Comparison of ENCODE assay signal across 8 cellular contexts in the genomic region with DNA sequence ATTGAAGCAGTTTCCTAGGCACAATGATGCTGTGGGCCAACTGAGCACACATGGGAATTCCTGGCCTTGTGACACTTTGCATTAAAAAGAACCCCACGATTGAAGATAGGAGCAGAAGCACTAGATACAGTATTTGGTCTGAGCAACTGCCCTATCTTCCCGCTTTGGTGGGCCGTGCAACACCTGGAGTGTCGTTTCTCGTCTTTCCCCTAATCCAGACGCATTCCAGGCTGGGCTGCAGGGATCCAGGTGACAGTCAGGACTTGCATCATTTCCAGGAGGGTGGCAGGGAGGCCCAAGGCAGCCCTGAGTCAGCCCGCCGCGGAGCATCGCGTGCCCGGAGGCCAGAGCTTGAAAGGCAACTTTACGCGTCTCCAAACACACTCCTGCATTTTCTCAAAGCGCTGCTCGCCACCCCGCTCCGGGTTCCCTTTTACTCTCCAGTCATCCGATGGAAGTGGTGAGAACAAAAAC. TPM values are rescaled to one million over a fixed set of nuclear protein-coding genes. Genes with fewer than 3 reads are reported as not detected.
A peak's percentile ranks its signal among the peaks of the same experiment; 100 is the strongest.
DNase-seq lines count a peak whose midpoint lies in the region; ATAC-seq, FAIRE-seq and TF ChIP-seq lines count a peak whose summit lies in the region.

No MANE protein-coding gene starts in this region.

- H3K27ac ChIP-seq in K562 (ENCODE audit: extremely low read depth, low read depth, low read length) (peak overlapping the region; percentile 52), HepG2 (ENCODE audit: extremely low read length, insufficient read depth, low read length) (peak overlapping the region; percentile 90)

- H3K4me2 ChIP-seq in K562 (ENCODE audit: insufficient read depth, low read length) (peak overlapping the region; percentile 81), HepG2 (ENCODE audit: low read depth, low read length) (peak overlapping the region; percentile 95)

- no peak for ATAC-seq in K562
- ATAC-seq in HepG2: peak; percentile 24

- POLR2A ChIA-PET in K562 (lab: Yijun Ruan, JAX): interaction anchor here (1.3 to 1.9 kb wide), 4 partner anchors 8 to 369 kb away, joined by 3 to 8 read pairs (median 5); partner anchors contain the start of gene RPL26L1
- POLR2A ChIA-PET in HepG2 (lab: Yijun Ruan, JAX): interaction anchor here (0.8 to 7.2 kb wide), 17 partner anchors 11 to 669 kb away, joined by 3 to 513 read pairs (median 5); partner anchors contain the start of genes ATP6V0E1, CPEB4 and DUSP1

- WGBS in K562 (ENCODE audit: insufficient coverage, low coverage, missing lambda C conversion rate): 81% methylated on average over 16 of the region's 19 CpGs
- WGBS in HepG2 (ENCODE audit: low lambda C conversion rate): 0% methylated on average over 11 of the region's 19 CpGs

- TSS peak; percentile 89 for BruUV-seq in K562 (replicated peaks; lab: Mats Ljungman, UMichigan)
- BruUV-seq in HepG2 (replicated peaks; lab: Mats Ljungman, UMichigan): TSS peak; percentile 91

- H3K27me3 ChIP-seq in K562 (ENCODE audit: control insufficient read depth in 2 of 2, insufficient read depth in 2 of 2, low read length in 2 of 2): no peaks in the 10 kb centered on the region
- no peaks in the 10 kb centered on the region; a peak in 1 of 5 replicates for H3K27me3 ChIP-seq in HepG2 (ENCODE audit: control insufficient read depth in 1 of 2, insufficient read depth in 2 of 2, low read length in 2 of 2)

- no peak for TF ChIP-seq CTCF in K562 (IDR thresholded peaks at IDR 0.05 in 2 of 3, conservative IDR thresholded peaks at IDR 0.05 in 1 of 3; ENCODE audit: insufficient read depth in 2 of 3, low read depth in 1 of 3, low read length in 3 of 3)
- no peak for TF ChIP-seq CTCF in HepG2 (CRISPR knock-in tag; IDR thresholded peaks at IDR 0.05)

- TF ChIP-seq EP300 in K562 (IDR thresholded peaks at IDR 0.05; ENCODE audit: low read length): no peak
- no peak for TF ChIP-seq EP300 in HepG2 (IDR thresholded peaks at IDR 0.05; ENCODE audit: low read depth in 2 of 2, low read length in 2 of 2)
- TF ChIP-seq EP300 in HepG2 (CRISPR knock-in tag; IDR thresholded peaks at IDR 0.05; ENCODE audit: borderline replicate concordance): no peak

- in situ Hi-C loops in K562 (cut with MboI): no loop called here
- in situ Hi-C loops in HepG2 (cut with HindIII; ENCODE audit: extremely low pct_ligation_motif_present, low pct_unique_long_range_greater_than_20kb): no loop called here

- TF ChIP-seq RAD21 in K562 (CRISPR knock-in tag; conservative IDR thresholded peaks at IDR 0.05 in 1 of 2, IDR thresholded peaks at IDR 0.05 in 1 of 2): no peak
- no peak for TF ChIP-seq RAD21 in HepG2 (CRISPR knock-in tag; IDR thresholded peaks at IDR 0.05)

- H3K9me1 ChIP-seq in K562 (ENCODE audit: control insufficient read depth, insufficient read depth, low read length): no peaks in the 10 kb centered on the region

- peaks cover 15% of the 10 kb centered on the region for H3K36me3 ChIP-seq in K562 (ENCODE audit: control insufficient read depth, insufficient read depth, low read length)
- peaks cover 11 to 20% of the 10 kb centered on the region in 2 experiments for H3K36me3 ChIP-seq in HepG2 (replicated peaks in 1 of 2; ENCODE audit: control insufficient read depth in 1 of 2, insufficient read depth in 2 of 2, low read length in 2 of 2)

- peaks cover 29% of the 10 kb centered on the region for H3K79me2 ChIP-seq in K562 (ENCODE audit: control insufficient read depth, insufficient read depth, low read length)
- H3K79me2 ChIP-seq in HepG2 (ENCODE audit: insufficient read depth, low read length): peaks cover 43% of the 10 kb centered on the region

- peak overlapping the region; percentile 53; the same call in 1 of the 2 replicates for H3K4me3 ChIP-seq in K562
- peak overlapping the region; percentile 87 to 97 (median 88) for H3K4me3 ChIP-seq in HepG2 (replicated peaks in 1 of 3; ENCODE audit: insufficient read depth in 1 of 3, low read depth in 2 of 3, low read length in 3 of 3)

- CTCF ChIA-PET in K562 (lab: Yijun Ruan, JAX; ENCODE audit: low intra/inter-chr PET ratio) (interaction anchor here (1.0 to 1.3 kb wide), 2 partner anchors 31 to 35 kb away, joined by 3 read pairs; no protein-coding TSS in a partner anchor), HepG2 (lab: Yijun Ruan, JAX; ENCODE audit: low intra/inter-chr PET ratio, low total read pairs) (no interaction called here)

- H3K9me3 ChIP-seq in K562 (replicated peaks; ENCODE audit: control insufficient read depth, insufficient read depth, low read depth, low read length) (no peaks in the 10 kb centered on the region), HepG2 (ENCODE audit: low read length) (no peaks in the 10 kb centered on the region)

- H3K9ac ChIP-seq in K562 (ENCODE audit: insufficient read depth in 1 of 2, low read depth in 2 of 2, low read length in 2 of 2): peak overlapping the region; percentile 60 to 88; a peak in 3 of 4 replicates
- peak overlapping the region; percentile 82 for H3K9ac ChIP-seq in HepG2 (ENCODE audit: insufficient read depth, low read depth, low read length)

- H2AFZ ChIP-seq in K562 (ENCODE audit: low read depth, low read length): peak overlapping the region; percentile 94
- H2AFZ ChIP-seq in HepG2 (ENCODE audit: low read length): no peak overlapping the region

- intact Hi-C loops in K562 (cut with micrococcal nuclease) (loop anchor here (10.0 kb wide), 2 partner anchors 554 to 556 kb away; partner anchors contain the start of genes CPEB4 and DUSP1), HepG2 (cut with micrococcal nuclease; ENCODE audit: unreplicated experiment) (no loop called here)

- no peak for FAIRE-seq in K562 (lab: Jason Lieb, UNC)
- FAIRE-seq in HepG2 (lab: Jason Lieb, UNC): no peak

- TF ChIP-seq POLR2A in K562 (conservative IDR thresholded peaks at IDR 0.05) (no peak), HepG2 (IDR thresholded peaks at IDR 0.05; ENCODE audit: insufficient read depth in 1 of 2, low read depth in 2 of 2, low read length in 2 of 2) (no peak)

- H4K20me1 ChIP-seq in K562 (replicated peaks; ENCODE audit: control insufficient read depth, insufficient read depth, low read length): no peaks in the 10 kb centered on the region
- H4K20me1 ChIP-seq in HepG2 (ENCODE audit: insufficient read depth, low read length): peaks cover 37% of the 10 kb centered on the region

- DNase-seq in NCI-H1417 (lab: John Stamatoyannopoulos, UW) (peak; percentile 21 to 63 (median 58)), NCI-H1417 treated with DMSO at 0.1 percent for 48 hours (lab: John Stamatoyannopoulos, UW) (no peak), NCI-H226 (peak; percentile 25), K562 (ENCODE audit: extremely low read depth in 1 of 4, low spot score in 3 of 4) (no peak), HepG2 (ENCODE audit: low spot score) (peak; percentile 64), CD1c-positive myeloid dendritic cell (ENCODE audit: extremely low spot score) (no peak), NCI-H1048 (lab: John Stamatoyannopoulos, UW) (no peak)
- DNase-seq in stimulated activated naive CD4-positive, alpha-beta T cell (lab: John Stamatoyannopoulos, UW): no peak

- H3K4me1 ChIP-seq in K562 (replicated peaks in 1 of 2; ENCODE audit: control insufficient read depth in 2 of 2, insufficient read depth in 2 of 2, low read length in 2 of 2) (peaks cover 33 to 44% of the 10 kb centered on the region in 2 experiments), HepG2 (ENCODE audit: insufficient read depth, low read length) (peaks cover 48% of the 10 kb centered on the region)

RNA-seq across cellular contexts. Expression of gene STC2, which starts 0.7 kb away (rescaled TPM):
- total RNA-seq in K562 (2011; cell fraction: chromatin; rRNA removed; ENCODE audit: low replicate concordance): 18.5 and 24.8 TPM in 2 replicates
- total RNA-seq in K562 (2011; cell fraction: nucleolus; rRNA removed): 30.9 and 40.0 TPM in 2 replicates
- 23.3 and 29.5 TPM in 2 replicates for total RNA-seq in K562 (2011; cell fraction: nucleoplasm; rRNA removed)
- total RNA-seq in K562 (2014; rRNA removed) (23.8 and 30.1 TPM in 2 replicates), K562 (2014; rRNA removed; fragmentation: Illumina TruSeq; extraction: Trizol) (6.5 and 7.4 TPM in 2 replicates), K562 (2015; rRNA removed; fragmentation: Illumina TruSeq; extraction: Trizol) (7.2 and 8.9 TPM in 2 replicates), K562 (2021) (19.2 and 21.8 TPM in 2 replicates), HepG2 (2016; rRNA removed; fragmentation: Illumina TruSeq; extraction: Trizol) (10.7 and 27.1 TPM in 2 replicates)
- polyA plus RNA-seq in K562 (2011; rRNA removed) (4.3 and 4.7 TPM in 2 replicates), K562 (2014; fragmentation: Illumina TruSeq; extraction: Trizol) (11.4 and 16.1 TPM in 2 replicates), K562 (2014; fragmentation: Nextera tagmentation; extraction: Ambion mirVana) (under 1 TPM; 0.62 to 0.63 TPM), K562 (2014; rRNA removed) (25.6 and 31.7 TPM in 2 replicates), HepG2 (2011; rRNA removed) (69.2 and 94.0 TPM in 2 replicates)
- polyA plus RNA-seq in K562 (2011; cell fraction: cytosol; rRNA removed): 1.9 and 4.0 TPM in 2 replicates
- 8.8 and 11.6 TPM in 2 replicates for polyA plus RNA-seq in K562 (2011; cell fraction: nucleus; rRNA removed)
- 8.1 and 31.8 TPM in 2 replicates for polyA plus RNA-seq in K562 (2012)
- 4.0 and 5.4 TPM in 2 replicates for polyA minus RNA-seq in K562 (2011; rRNA and poly(A)+ RNA removed)
- polyA minus RNA-seq in K562 (2011; cell fraction: cytosol; rRNA and poly(A)+ RNA removed): 3.7 and 4.5 TPM in 2 replicates
- 16.7 and 17.5 TPM in 2 replicates for polyA minus RNA-seq in K562 (2011; cell fraction: nucleus; rRNA and poly(A)+ RNA removed)
- total RNA-seq in HepG2 (2016; cell fraction: cytosol; rRNA removed; fragmentation: Illumina TruSeq; extraction: Trizol; ENCODE audit: low read depth): 2.6 and 3.3 TPM in 2 replicates
- total RNA-seq in HepG2 (2016; cell fraction: insoluble cytoplasmic fraction; rRNA removed; fragmentation: Illumina TruSeq; extraction: Trizol): 7.9 and 28.0 TPM in 2 replicates
- 6.2 and 6.4 TPM in 2 replicates for total RNA-seq in HepG2 (2016; cell fraction: membrane; rRNA removed; fragmentation: Illumina TruSeq; extraction: Trizol)
- 33.8 and 37.3 TPM in 2 replicates for total RNA-seq in HepG2 (2016; cell fraction: nucleus; rRNA removed; fragmentation: Illumina TruSeq; extraction: Trizol)
- polyA plus RNA-seq in HepG2 (2011; cell fraction: cytosol; rRNA removed): 102 and 149 TPM in 2 replicates
- polyA plus RNA-seq in HepG2 (2011; cell fraction: nucleus; rRNA removed): 198 and 199 TPM in 2 replicates
- polyA plus RNA-seq in HepG2 (2012): 94.1 and 190 TPM in 2 replicates
- 2.2 TPM in 2 replicates for polyA plus RNA-seq in HepG2 (2016; cell fraction: cytosol; fragmentation: Illumina TruSeq; extraction: Trizol; ENCODE audit: low read depth)
- 8.5 and 9.7 TPM in 2 replicates for polyA plus RNA-seq in HepG2 (2016; cell fraction: insoluble cytoplasmic fraction; fragmentation: Illumina TruSeq; extraction: Trizol; ENCODE audit: low read depth)
- polyA plus RNA-seq in HepG2 (2016; cell fraction: membrane; fragmentation: Illumina TruSeq; extraction: Trizol; ENCODE audit: low read depth): 3.9 and 4.3 TPM in 2 replicates
- 51.5 and 52.5 TPM in 2 replicates for polyA plus RNA-seq in HepG2 (2016; cell fraction: nucleus; fragmentation: Illumina TruSeq; extraction: Trizol; ENCODE audit: insufficient read depth, low read depth)
- polyA minus RNA-seq in HepG2 (2011; rRNA and poly(A)+ RNA removed; ENCODE audit: low replicate concordance): 19.1 and 61.4 TPM in 2 replicates
- polyA minus RNA-seq in HepG2 (2011; cell fraction: cytosol; rRNA and poly(A)+ RNA removed): 90.7 and 104 TPM in 2 replicates
- polyA minus RNA-seq in HepG2 (2011; cell fraction: nucleus; rRNA and poly(A)+ RNA removed): 135 and 186 TPM in 2 replicates

Comparison
In these comparisons a context has a peak if more than half of its experiments do, and no peak if none do; other contexts are left out.
1. DNase-seq: peak in NCI-H1417 (3 of 3), NCI-H226 (single experiment) and HepG2 (single experiment); none in NCI-H1417 treated with DMSO at 0.1 percent for 48 hours (single experiment), K562 (0 of 4), CD1c-positive myeloid dendritic cell (single experiment), NCI-H1048 (single experiment) and stimulated activated naive CD4-positive, alpha-beta T cell (0 of 6).